Comparison of ENCODE assay signal across 2 cellular contexts in the genomic region with DNA sequence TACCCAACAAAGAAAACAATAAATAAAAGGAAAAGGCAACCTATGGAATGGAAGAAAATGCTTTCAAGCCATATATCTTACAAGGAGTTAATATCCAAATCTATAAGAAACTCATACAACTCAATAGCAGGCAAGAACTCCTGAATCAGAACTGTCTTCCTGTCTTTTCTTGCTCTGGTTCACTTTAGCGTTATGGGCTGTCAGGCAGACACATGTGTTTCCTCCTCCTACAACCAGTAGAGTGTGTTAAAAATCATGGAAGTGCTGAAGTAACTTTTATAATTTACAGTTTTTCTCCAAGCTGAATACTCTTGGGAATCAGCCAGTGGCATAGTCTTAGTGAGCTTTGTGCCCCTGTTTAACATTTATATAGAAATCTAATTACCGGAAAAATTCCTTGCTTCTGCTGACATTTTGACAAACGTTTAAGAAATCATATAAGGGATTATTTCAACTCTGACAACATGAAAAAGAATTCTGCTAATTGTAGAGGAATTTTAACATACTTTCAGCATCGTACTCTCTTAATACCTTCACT.
TF ChIP-seq lines count a peak whose summit lies in the region.

No MANE protein-coding gene starts in this region.

TF ChIP-seq in K562, 482 proteins besides CTCF, POLR2A, EP300 and RAD21 (continued from another document):
- TF ChIP-seq POLR2B (IDR thresholded peaks at IDR 0.05; ENCODE audit: low read depth, partially characterized antibody) (no peak), ILF3 (IDR thresholded peaks at IDR 0.05; ENCODE audit: borderline replicate concordance) (no peak)
- TF ChIP-seq, protein P1, sequence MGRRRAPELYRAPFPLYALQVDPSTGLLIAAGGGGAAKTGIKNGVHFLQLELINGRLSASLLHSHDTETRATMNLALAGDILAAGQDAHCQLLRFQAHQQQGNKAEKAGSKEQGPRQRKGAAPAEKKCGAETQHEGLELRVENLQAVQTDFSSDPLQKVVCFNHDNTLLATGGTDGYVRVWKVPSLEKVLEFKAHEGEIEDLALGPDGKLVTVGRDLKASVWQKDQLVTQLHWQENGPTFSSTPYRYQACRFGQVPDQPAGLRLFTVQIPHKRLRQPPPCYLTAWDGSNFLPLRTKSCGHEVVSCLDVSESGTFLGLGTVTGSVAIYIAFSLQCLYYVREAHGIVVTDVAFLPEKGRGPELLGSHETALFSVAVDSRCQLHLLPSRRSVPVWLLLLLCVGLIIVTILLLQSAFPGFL (CRISPR knock-in tag; IDR thresholded peaks at IDR 0.05): no peak

TF ChIP-seq in neural cell, 6 proteins besides CTCF, POLR2A, EP300 and RAD21 (continued from another document):
- TF ChIP-seq, protein P2, sequence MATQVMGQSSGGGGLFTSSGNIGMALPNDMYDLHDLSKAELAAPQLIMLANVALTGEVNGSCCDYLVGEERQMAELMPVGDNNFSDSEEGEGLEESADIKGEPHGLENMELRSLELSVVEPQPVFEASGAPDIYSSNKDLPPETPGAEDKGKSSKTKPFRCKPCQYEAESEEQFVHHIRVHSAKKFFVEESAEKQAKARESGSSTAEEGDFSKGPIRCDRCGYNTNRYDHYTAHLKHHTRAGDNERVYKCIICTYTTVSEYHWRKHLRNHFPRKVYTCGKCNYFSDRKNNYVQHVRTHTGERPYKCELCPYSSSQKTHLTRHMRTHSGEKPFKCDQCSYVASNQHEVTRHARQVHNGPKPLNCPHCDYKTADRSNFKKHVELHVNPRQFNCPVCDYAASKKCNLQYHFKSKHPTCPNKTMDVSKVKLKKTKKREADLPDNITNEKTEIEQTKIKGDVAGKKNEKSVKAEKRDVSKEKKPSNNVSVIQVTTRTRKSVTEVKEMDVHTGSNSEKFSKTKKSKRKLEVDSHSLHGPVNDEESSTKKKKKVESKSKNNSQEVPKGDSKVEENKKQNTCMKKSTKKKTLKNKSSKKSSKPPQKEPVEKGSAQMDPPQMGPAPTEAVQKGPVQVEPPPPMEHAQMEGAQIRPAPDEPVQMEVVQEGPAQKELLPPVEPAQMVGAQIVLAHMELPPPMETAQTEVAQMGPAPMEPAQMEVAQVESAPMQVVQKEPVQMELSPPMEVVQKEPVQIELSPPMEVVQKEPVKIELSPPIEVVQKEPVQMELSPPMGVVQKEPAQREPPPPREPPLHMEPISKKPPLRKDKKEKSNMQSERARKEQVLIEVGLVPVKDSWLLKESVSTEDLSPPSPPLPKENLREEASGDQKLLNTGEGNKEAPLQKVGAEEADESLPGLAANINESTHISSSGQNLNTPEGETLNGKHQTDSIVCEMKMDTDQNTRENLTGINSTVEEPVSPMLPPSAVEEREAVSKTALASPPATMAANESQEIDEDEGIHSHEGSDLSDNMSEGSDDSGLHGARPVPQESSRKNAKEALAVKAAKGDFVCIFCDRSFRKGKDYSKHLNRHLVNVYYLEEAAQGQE (IDR thresholded peaks at IDR 0.05; ENCODE audit: borderline replicate concordance): no peak
- no peak for TF ChIP-seq TAF1 (IDR thresholded peaks at IDR 0.05; ENCODE audit: low read depth)
- TF ChIP-seq EZH2 (IDR thresholded peaks at IDR 0.05; ENCODE audit: borderline replicate concordance, insufficient read depth, low read length, poor library complexity, severe bottlenecking): no peak
- TF ChIP-seq MXI1 (conservative IDR thresholded peaks at IDR 0.05; ENCODE audit: poor library complexity, severe bottlenecking): no peak
- no peak for TF ChIP-seq POLR2AphosphoS5 (IDR thresholded peaks at IDR 0.05)
TF ChIP-seq in neural cell: peak in this region for 0.
